In genomic region chr7:73738220-73738611, GRCh38 we compare ENCODE assay signal across 8 cellular contexts. TPM values are rescaled to one million over a fixed set of nuclear protein-coding genes. Genes with fewer than 3 reads are reported as not detected.
DNase-seq lines count a peak whose midpoint lies in the region; ATAC-seq and TF ChIP-seq lines count a peak whose summit lies in the region.

No MANE protein-coding gene starts in this region.

- H3K9ac ChIP-seq in GM23248, result peak overlapping the region; percentile 78

- TF ChIP-seq CTCF in endothelial cell (IDR thresholded peaks at IDR 0.05; ENCODE audit: unreplicated experiment), result no peak

- peak overlapping the region; percentile 92 for H2AFZ ChIP-seq in GM23248

- no peaks in the 10 kb centered on the region for H3K36me3 Mint-ChIP-seq in endothelial cell (ENCODE audit: low read depth, unreplicated experiment)
- peaks cover 16% of the 10 kb centered on the region for H3K36me3 Mint-ChIP-seq in stimulated activated effector memory CD8-positive, alpha-beta T cell treated with anti-CD3 and anti-CD28 coated beads, Interleukin-12 subunit alpha, Interleukin-12 subunit beta, amount 100 ng/mL, for 72 hours

- H3K9me3 ChIP-seq in GM23248 (ENCODE audit: low read depth), result no peaks in the 10 kb centered on the region
- H3K9me3 ChIP-seq in mesodermal cell (ENCODE audit: control insufficient read depth, low read length), result no peaks in the 10 kb centered on the region

- peak overlapping the region; percentile 88 for H3K4me3 Mint-ChIP-seq in endothelial cell (ENCODE audit: unreplicated experiment)
- peak overlapping the region; percentile 91 for H3K4me3 Mint-ChIP-seq in stimulated activated effector memory CD8-positive, alpha-beta T cell treated with anti-CD3 and anti-CD28 coated beads, Interleukin-12 subunit alpha, Interleukin-12 subunit beta, amount 100 ng/mL, for 72 hours

- H3K27me3 Mint-ChIP-seq in endothelial cell (ENCODE audit: unreplicated experiment), result peaks cover 4% of the 10 kb centered on the region

- no peaks in the 10 kb centered on the region for H3K27me3 ChIP-seq in GM23248 (replicated peaks; ENCODE audit: insufficient read depth)

- H3K27ac ChIP-seq in GM23248 (peak overlapping the region; percentile 40; the same call in 1 of the 2 replicates), mesodermal cell (ENCODE audit: low read depth, low read length, severe bottlenecking) (peak overlapping the region; percentile 33)

- H3F3A ChIP-seq in GM23248 (ENCODE audit: insufficient read depth), result no peaks in the 10 kb centered on the region

- no peaks in the 10 kb centered on the region for H3K9me2 ChIP-seq in GM23248 (ENCODE audit: insufficient read depth)

- in situ Hi-C loops in Caki2 (cut with HindIII; ENCODE audit: low pct_unique_long_range_greater_than_20kb, low sequenced_read_pairs) (no loop called here), GM23248 (cut with MboI) (no loop called here)

- H3K36me3 ChIP-seq in GM23248 (ENCODE audit: low read depth), result no peaks in the 10 kb centered on the region
- peaks cover 18% of the 10 kb centered on the region for H3K36me3 ChIP-seq in mesodermal cell (ENCODE audit: control insufficient read depth, insufficient read depth, low read length)

- 1% methylated on average over 21 to 24 of the region's 24 CpGs for WGBS in GM23248 (ENCODE audit: low coverage in 1 of 2, low lambda C conversion rate in 2 of 2, missing lambda C conversion rate in 2 of 2), 2 experiments
- WGBS in mesodermal cell (ENCODE audit: insufficient coverage in 2 of 2), 2 experiments, result 2% methylated on average over 17 to 20 of the region's 24 CpGs

- H4K20me1 ChIP-seq in GM23248 (ENCODE audit: insufficient read depth), result no peaks in the 10 kb centered on the region

- peak; percentile 76 for DNase-seq in Caki2 (ENCODE audit: low read depth)
- DNase-seq in GM23248, result peak; percentile 81
- peak; percentile 53 for DNase-seq in NCI-H2227 treated with DMSO at 0.1 percent for 48 hours (lab: John Stamatoyannopoulos, UW)
- DNase-seq in activated T-cell treated with anti-CD3 and anti-CD28 coated beads for 24 hours (ENCODE audit: low read depth), result peak; percentile 58
- DNase-seq in endothelial cell (ENCODE audit: low spot score), result peak; percentile 48
- peak; percentile 49 to 77 for DNase-seq in stimulated activated effector memory CD8-positive, alpha-beta T cell treated with anti-CD3 and anti-CD28 coated beads, Interleukin-12 subunit alpha, Interleukin-12 subunit beta, amount 100 ng/mL, for 72 hours (ENCODE audit: low spot score in 2 of 2)

- H3K4me3 ChIP-seq in GM23248, result peak overlapping the region; percentile 90
- H3K4me3 ChIP-seq in mesodermal cell (ENCODE audit: extremely low read depth, insufficient read depth, low read length, poor library complexity, severe bottlenecking), result peak overlapping the region; percentile 83

- H3K27ac Mint-ChIP-seq in endothelial cell (ENCODE audit: unreplicated experiment), result no peak overlapping the region
- peak overlapping the region; percentile 89 for H3K27ac Mint-ChIP-seq in stimulated activated effector memory CD8-positive, alpha-beta T cell treated with anti-CD3 and anti-CD28 coated beads, Interleukin-12 subunit alpha, Interleukin-12 subunit beta, amount 100 ng/mL, for 72 hours

- peaks cover 8% of the 10 kb centered on the region for H3K4me1 Mint-ChIP-seq in endothelial cell (ENCODE audit: unreplicated experiment)
- H3K4me1 Mint-ChIP-seq in stimulated activated effector memory CD8-positive, alpha-beta T cell treated with anti-CD3 and anti-CD28 coated beads, Interleukin-12 subunit alpha, Interleukin-12 subunit beta, amount 100 ng/mL, for 72 hours, result peaks cover 29% of the 10 kb centered on the region

- H3K4me1 ChIP-seq in GM23248 (ENCODE audit: insufficient read depth) (no peaks in the 10 kb centered on the region), mesodermal cell (ENCODE audit: control insufficient read depth, insufficient read depth, low read length, poor library complexity, severe bottlenecking) (peaks cover 12% of the 10 kb centered on the region)

- H3K4me2 ChIP-seq in GM23248 (ENCODE audit: unreplicated experiment), result peak overlapping the region; percentile 91

- no peaks in the 10 kb centered on the region for H3K9me3 Mint-ChIP-seq in endothelial cell (ENCODE audit: unreplicated experiment)
- H3K9me3 Mint-ChIP-seq in stimulated activated effector memory CD8-positive, alpha-beta T cell treated with anti-CD3 and anti-CD28 coated beads, Interleukin-12 subunit alpha, Interleukin-12 subunit beta, amount 100 ng/mL, for 72 hours, result no peaks in the 10 kb centered on the region

- no peaks in the 10 kb centered on the region for H3K79me2 ChIP-seq in GM23248 (ENCODE audit: insufficient read depth)

- ATAC-seq in stimulated activated effector memory CD8-positive, alpha-beta T cell treated with anti-CD3 and anti-CD28 coated beads, Interleukin-12 subunit alpha, Interleukin-12 subunit beta, amount 100 ng/mL, for 72 hours, result peak; percentile 9
- no peak for ATAC-seq in HG02970 (IDR thresholded peaks at IDR 0.05; ENCODE audit: low FRiP score, unreplicated experiment)

RNA-seq across cellular contexts. Expression of gene ABHD11, which starts 0.4 kb away (rescaled TPM):
- 36.2 and 45.0 TPM in 2 replicates for total RNA-seq in Caki2 (2014; rRNA removed; shearing (Covaris generic); ENCODE audit: low replicate concordance)
- 8.9 and 20.8 TPM in 2 replicates for total RNA-seq in GM23248 (2014; rRNA removed; shearing (Covaris generic))
- polyA plus RNA-seq in GM23248 (2016; fragmentation: Nextera tagmentation; extraction: Ambion mirVana), result 17.6 and 18.1 TPM in 2 replicates
- 16.4 TPM for total RNA-seq in endothelial cell (ENCODE audit: unreplicated experiment)
- polyA plus RNA-seq in mesodermal cell (2013, experiment 1 of 2), result 9.3 TPM
- polyA plus RNA-seq in mesodermal cell (2013, experiment 2 of 2), result 9.1 TPM

RNA-seq across cellular contexts. Expression of gene STX1A, which starts 18.7 kb away (rescaled TPM):
- total RNA-seq in Caki2 (2014; rRNA removed; shearing (Covaris generic); ENCODE audit: low replicate concordance), result 8.5 and 25.7 TPM in 2 replicates
- 10.9 and 20.6 TPM in 2 replicates for total RNA-seq in GM23248 (2014; rRNA removed; shearing (Covaris generic))
- 10.1 and 12.0 TPM in 2 replicates for polyA plus RNA-seq in GM23248 (2016; fragmentation: Nextera tagmentation; extraction: Ambion mirVana)
- 13.2 TPM for total RNA-seq in endothelial cell (ENCODE audit: unreplicated experiment)
- 15.4 TPM for polyA plus RNA-seq in mesodermal cell (2013, experiment 1 of 2)
- 10.1 TPM for polyA plus RNA-seq in mesodermal cell (2013, experiment 2 of 2)

RNA-seq across cellular contexts. Expression of gene CLDN3, which starts 31.9 kb away (rescaled TPM):
- 43.4 and 69.4 TPM in 2 replicates for total RNA-seq in Caki2 (2014; rRNA removed; shearing (Covaris generic); ENCODE audit: low replicate concordance)
- total RNA-seq in GM23248 (2014; rRNA removed; shearing (Covaris generic)), result not detected in 2 replicates
- polyA plus RNA-seq in GM23248 (2016; fragmentation: Nextera tagmentation; extraction: Ambion mirVana), result not detected in 2 replicates
- total RNA-seq in endothelial cell (ENCODE audit: unreplicated experiment), result 0.36 TPM
- not detected for polyA plus RNA-seq in mesodermal cell (2013, experiment 1 of 2)
- not detected for polyA plus RNA-seq in mesodermal cell (2013, experiment 2 of 2)

RNA-seq across cellular contexts. Expression of gene BUD23, which starts 54.8 kb away (rescaled TPM):
- 110 and 151 TPM in 2 replicates for total RNA-seq in Caki2 (2014; rRNA removed; shearing (Covaris generic); ENCODE audit: low replicate concordance)
- total RNA-seq in GM23248 (2014; rRNA removed; shearing (Covaris generic)), result 36.2 and 48.2 TPM in 2 replicates
- 95.1 and 98.5 TPM in 2 replicates for polyA plus RNA-seq in GM23248 (2016; fragmentation: Nextera tagmentation; extraction: Ambion mirVana)
- total RNA-seq in endothelial cell (ENCODE audit: unreplicated experiment), result 50.6 TPM
- 67.4 TPM for polyA plus RNA-seq in mesodermal cell (2013, experiment 1 of 2)
- polyA plus RNA-seq in mesodermal cell (2013, experiment 2 of 2), result 62.9 TPM

RNA-seq across cellular contexts. Expression of gene DNAJC30, which starts 55.0 kb away (rescaled TPM):
- 10.7 and 20.2 TPM in 2 replicates for total RNA-seq in Caki2 (2014; rRNA removed; shearing (Covaris generic); ENCODE audit: low replicate concordance)
- total RNA-seq in GM23248 (2014; rRNA removed; shearing (Covaris generic)), result 5.2 and 5.7 TPM in 2 replicates
- 12.7 and 14.3 TPM in 2 replicates for polyA plus RNA-seq in GM23248 (2016; fragmentation: Nextera tagmentation; extraction: Ambion mirVana)
- total RNA-seq in endothelial cell (ENCODE audit: unreplicated experiment), result 10.3 TPM
- 3.3 TPM for polyA plus RNA-seq in mesodermal cell (2013, experiment 1 of 2)
- polyA plus RNA-seq in mesodermal cell (2013, experiment 2 of 2), result 3.6 TPM

Comparison
In these comparisons a context has a peak if more than half of its experiments do, and no peak if none do; other contexts are left out.
1. RNA of gene CLDN3, which starts 31.9 kb away (total RNA-seq): 43.4 to 69.4 TPM in Caki2; 0.36 TPM in endothelial cell (single experiment) and not detected in GM23248; every median in the first group is over 10 times any median in the second.
2. Peak in every context shown above with its lines, with median percentiles within 50 percentile points of each other: DNase-seq.